In genomic region chr15:82681371-82681770, GRCh38 we compare ENCODE assay signal across 15 cellular contexts. TPM values are rescaled to one million over a fixed set of nuclear protein-coding genes. Genes with fewer than 3 reads are reported as not detected.
DNase-seq lines count a peak whose midpoint lies in the region; ATAC-seq and TF ChIP-seq lines count a peak whose summit lies in the region.
"Had no signal": no experiment of that assay in that cellular context is flagged by ENCODE, and none has a peak within 500 bp of the region (broad histone marks: within the 10 kb centered on the region; RNA-seq: fewer than 3 reads in every experiment).

No MANE protein-coding gene starts in this region.

- no peak overlapping the region for H3K4me3 ChIP-seq in hepatocyte

- H3K27ac Mint-ChIP-seq in activated T-cell treated with anti-CD3 and anti-CD28 coated beads, Interleukin-2, amount 50 U/mL, for 24 hours: no peak overlapping the region
- H3K27ac Mint-ChIP-seq in WTC11: peak overlapping the region; percentile 95; the same call in 1 of the 2 replicates
- no peak overlapping the region for H3K27ac Mint-ChIP-seq in stimulated activated effector memory CD8-positive, alpha-beta T cell treated with anti-CD3 and anti-CD28 coated beads, Interleukin-12 subunit alpha, Interleukin-12 subunit beta, amount 100 ng/mL, for 72 hours

- no peaks in the 10 kb centered on the region for H3K79me2 ChIP-seq in hepatocyte

- no peaks in the 10 kb centered on the region for H3K9me2 ChIP-seq in hepatocyte (replicated peaks; ENCODE audit: insufficient read depth)

- POLR2A ChIA-PET in WTC11 (lab: Charles Lee): interaction anchor here (1.2 to 2.0 kb wide), 2 partner anchors 28 to 141 kb away, joined by 3 to 7 read pairs; partner anchors contain the start of gene RPS17

- H3K27me3 Mint-ChIP-seq in activated T-cell treated with anti-CD3 and anti-CD28 coated beads, Interleukin-2, amount 50 U/mL, for 24 hours: peaks cover 8% of the 10 kb centered on the region
- H3K27me3 Mint-ChIP-seq in WTC11 (ENCODE audit: low read depth): peaks cover 19% of the 10 kb centered on the region

- peaks cover 15% of the 10 kb centered on the region for H3K4me1 Mint-ChIP-seq in activated T-cell treated with anti-CD3 and anti-CD28 coated beads, Interleukin-2, amount 50 U/mL, for 24 hours (ENCODE audit: low read depth)
- H3K4me1 Mint-ChIP-seq in WTC11: peaks cover 16% of the 10 kb centered on the region
- H3K4me1 Mint-ChIP-seq in stimulated activated effector memory CD8-positive, alpha-beta T cell treated with anti-CD3 and anti-CD28 coated beads, Interleukin-12 subunit alpha, Interleukin-12 subunit beta, amount 100 ng/mL, for 72 hours: peaks cover 17% of the 10 kb centered on the region

- ATAC-seq in WTC11: no peak
- ATAC-seq in stimulated activated effector memory CD8-positive, alpha-beta T cell treated with anti-CD3 and anti-CD28 coated beads, Interleukin-12 subunit alpha, Interleukin-12 subunit beta, amount 100 ng/mL, for 72 hours: no peak
- ATAC-seq: SK-N-SH treated with all-trans-retinoic acid at 6 μM for 48 hours had no signal

- no peak for TF ChIP-seq POLR2A in erythroblast (IDR thresholded peaks at IDR 0.05; ENCODE audit: low read length)

- peak overlapping the region; percentile 89 for H3K27ac ChIP-seq in hepatocyte
- H3K27ac ChIP-seq: HL-60 had no signal

- H3K9me3 Mint-ChIP-seq in activated T-cell treated with anti-CD3 and anti-CD28 coated beads, Interleukin-2, amount 50 U/mL, for 24 hours: no peaks in the 10 kb centered on the region
- no peaks in the 10 kb centered on the region for H3K9me3 Mint-ChIP-seq in WTC11
- no peaks in the 10 kb centered on the region for H3K9me3 Mint-ChIP-seq in stimulated activated effector memory CD8-positive, alpha-beta T cell treated with anti-CD3 and anti-CD28 coated beads, Interleukin-12 subunit alpha, Interleukin-12 subunit beta, amount 100 ng/mL, for 72 hours

- H3K4me1 ChIP-seq in hepatocyte (ENCODE audit: insufficient read depth): no peaks in the 10 kb centered on the region

- CTCF ChIA-PET in WTC11 (lab: Charles Lee): interaction anchor here (1.0 to 2.5 kb wide), 8 partner anchors 27 to 330 kb away, joined by 3 to 10 read pairs (median 5); partner anchors contain the start of genes C15orf40 and CPEB1

- H3K4me3 Mint-ChIP-seq in activated T-cell treated with anti-CD3 and anti-CD28 coated beads, Interleukin-2, amount 50 U/mL, for 24 hours: peak overlapping the region; percentile 83
- peak overlapping the region; percentile 96 for H3K4me3 Mint-ChIP-seq in WTC11
- H3K4me3 Mint-ChIP-seq in stimulated activated effector memory CD8-positive, alpha-beta T cell treated with anti-CD3 and anti-CD28 coated beads, Interleukin-12 subunit alpha, Interleukin-12 subunit beta, amount 100 ng/mL, for 72 hours: peak overlapping the region; percentile 82

- no peaks in the 10 kb centered on the region for H4K20me1 ChIP-seq in hepatocyte (ENCODE audit: insufficient read depth, poor library complexity, severe bottlenecking)

- H3K27me3 ChIP-seq in hepatocyte: peaks cover 21% of the 10 kb centered on the region

- peak overlapping the region; percentile 82 for H3K4me2 ChIP-seq in hepatocyte

- peak overlapping the region; percentile 51 for H2AFZ ChIP-seq in hepatocyte

- H3K36me3 ChIP-seq in hepatocyte (replicated peaks; ENCODE audit: insufficient read depth, low read depth): no peaks in the 10 kb centered on the region

- H3K9me3 ChIP-seq in hepatocyte (ENCODE audit: low read depth): no peaks in the 10 kb centered on the region

- WGBS in hepatocyte (ENCODE audit: low lambda C conversion rate, missing lambda C conversion rate): 91% methylated on average over 10 of the region's 10 CpGs

- H3K36me3 Mint-ChIP-seq in activated T-cell treated with anti-CD3 and anti-CD28 coated beads, Interleukin-2, amount 50 U/mL, for 24 hours (ENCODE audit: low read depth): no peaks in the 10 kb centered on the region
- no peaks in the 10 kb centered on the region for H3K36me3 Mint-ChIP-seq in WTC11
- peaks cover 7% of the 10 kb centered on the region for H3K36me3 Mint-ChIP-seq in stimulated activated effector memory CD8-positive, alpha-beta T cell treated with anti-CD3 and anti-CD28 coated beads, Interleukin-12 subunit alpha, Interleukin-12 subunit beta, amount 100 ng/mL, for 72 hours

- TF ChIP-seq CTCF in WTC11 (IDR thresholded peaks at IDR 0.05) (no peak), hepatocyte (IDR thresholded peaks at IDR 0.05; ENCODE audit: poor library complexity) (no peak)

- DNase-seq in activated T-cell treated with anti-CD3 and anti-CD28 coated beads, Interleukin-2, amount 50 U/mL, for 24 hours: no peak
- DNase-seq in activated T-cell treated with anti-CD3 and anti-CD28 coated beads, Interleukin-2, amount 50 U/mL, for 48 hours: no peak
- DNase-seq in WTC11 (ENCODE audit: low spot score): no peak
- DNase-seq in hepatocyte (ENCODE audit: low spot score): no peak
- no peak for DNase-seq in stimulated activated effector memory CD8-positive, alpha-beta T cell treated with anti-CD3 and anti-CD28 coated beads, Interleukin-12 subunit alpha, Interleukin-12 subunit beta, amount 100 ng/mL, for 72 hours (ENCODE audit: low spot score in 2 of 2)
- no peak for DNase-seq in erythroblast (lab: John Stamatoyannopoulos, UW)
- no peak for DNase-seq in NCI-H187 treated with DMSO at 0.1 percent for 48 hours (lab: John Stamatoyannopoulos, UW)
- DNase-seq in SHP77 (lab: John Stamatoyannopoulos, UW): no peak
- DNase-seq: activated CD8-positive, alpha-beta memory T cell treated with anti-CD3 and anti-CD28 coated beads for 24 hours; AML-193; GF-D8; MV-4-11; small intestine had no signal

TF ChIP-seq in WTC11, 78 proteins besides CTCF, POLR2A, EP300 and RAD21:
- TF ChIP-seq GABPB1 (CRISPR knock-in tag; IDR thresholded peaks at IDR 0.05) (no peak), GRHL2 (CRISPR knock-in tag; IDR thresholded peaks at IDR 0.05; ENCODE audit: insufficient replicate concordance, severe bottlenecking) (no peak), ZNF671 (CRISPR knock-in tag; IDR thresholded peaks at IDR 0.05) (no peak), USF2 (CRISPR knock-in tag; IDR thresholded peaks at IDR 0.05) (no peak), ZNF532 (CRISPR knock-in tag; IDR thresholded peaks at IDR 0.05; ENCODE audit: borderline replicate concordance) (no peak), ATF6 (CRISPR knock-in tag; IDR thresholded peaks at IDR 0.05) (no peak), ATF1 (CRISPR knock-in tag; IDR thresholded peaks at IDR 0.05) (no peak)

RNA-seq across cellular contexts. Expression of gene AP3B2, which starts 28.3 kb away (rescaled TPM):
- total RNA-seq in WTC11 (2021): 15.2 to 17.7 TPM (median 17.5 TPM) in 3 replicates
- total RNA-seq in hepatocyte: 2.3 and 4.5 TPM in 2 replicates
- 2.9 and 4.1 TPM in 2 replicates for polyA plus RNA-seq in hepatocyte

RNA-seq across cellular contexts. Expression of gene CPEB1, which starts 34.2 kb away (rescaled TPM):
- 2.5 to 3.9 TPM (median 3.2 TPM) in 3 replicates for total RNA-seq in WTC11 (2021)
- 0.87 and 1.6 TPM in 2 replicates for total RNA-seq in hepatocyte
- polyA plus RNA-seq in hepatocyte: 1.2 and 1.9 TPM in 2 replicates
